Comparison of ENCODE assay signal across 10 cellular contexts in the genomic region with DNA sequence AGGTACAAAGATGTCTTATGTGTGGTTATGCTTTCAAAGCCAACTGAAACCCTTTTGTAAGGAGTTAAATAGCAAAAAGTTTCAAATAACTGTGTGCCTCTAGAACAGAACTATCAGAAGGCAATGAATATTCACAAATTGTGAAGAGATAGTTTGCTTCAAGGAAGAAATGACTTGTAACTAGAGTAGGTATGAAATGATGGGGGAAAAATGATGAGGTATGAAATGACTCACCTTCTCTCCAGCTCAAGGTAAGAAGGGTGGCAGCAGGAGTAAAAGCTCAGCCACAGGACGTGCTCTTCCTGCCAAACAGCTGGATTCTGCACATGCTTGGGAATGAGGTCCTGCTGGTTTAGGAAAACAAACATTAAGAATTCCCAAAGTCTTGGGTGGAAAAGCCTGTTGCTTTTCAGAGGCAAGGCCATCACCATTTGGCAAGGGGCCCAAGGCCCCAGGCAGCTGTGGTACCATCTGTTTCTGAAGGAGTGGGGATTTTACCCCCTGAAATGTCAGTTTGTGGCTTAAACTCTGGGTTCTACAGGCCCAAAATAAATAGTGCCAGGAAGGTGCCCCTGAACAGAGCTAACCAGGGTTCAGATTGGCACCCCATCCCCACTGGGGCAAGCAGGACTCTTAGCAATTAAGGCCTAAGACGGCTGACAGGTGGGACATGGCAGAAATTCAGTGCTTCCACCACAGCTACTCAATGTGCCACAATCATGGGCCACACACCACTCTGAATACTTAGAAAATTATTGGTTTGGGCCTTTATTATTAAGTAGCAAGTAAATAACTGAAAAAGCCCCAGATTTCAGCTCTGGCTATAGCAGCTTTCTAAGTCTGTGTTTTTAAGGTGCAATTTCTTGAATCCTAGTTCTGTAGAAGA. TPM values are rescaled to one million over a fixed set of nuclear protein-coding genes. Genes with fewer than 3 reads are reported as not detected.
DNase-seq lines count a peak whose midpoint lies in the region; ATAC-seq, FAIRE-seq and TF ChIP-seq lines count a peak whose summit lies in the region.
"Had no signal": no experiment of that assay in that cellular context is flagged by ENCODE, and none has a peak within 500 bp of the region (broad histone marks: within the 10 kb centered on the region; RNA-seq: fewer than 3 reads in every experiment).

No MANE protein-coding gene starts in this region.

- peak; percentile 53 for ATAC-seq in HG02884 (IDR thresholded peaks at IDR 0.05; ENCODE audit: unreplicated experiment)
- no peak for ATAC-seq in GM21717 (IDR thresholded peaks at IDR 0.05; ENCODE audit: unreplicated experiment)

- intact Hi-C loops in ovary (cut with DNase I) (loop anchor here in 1 of 4 donors (10.0 kb wide), 1 partner anchor 90 kb away; no protein-coding TSS in a partner anchor), posterior cingulate gyrus (cut with DNase I) (no loop called here)

- H3K36me3 ChIP-seq in ovary = no peaks in the 10 kb centered on the region

- no peak for TF ChIP-seq EP300 in ovary (IDR thresholded peaks at IDR 0.05)

- no peaks in the 10 kb centered on the region for H3K27me3 ChIP-seq in ovary

- no peak for TF ChIP-seq POLR2A in ovary (IDR thresholded peaks at IDR 0.05)

- H3K4me1 ChIP-seq in ovary (ENCODE audit: insufficient read depth) = peaks cover 8% of the 10 kb centered on the region

- peak overlapping the region in 1 of 2 donors; percentile 43 for H3K27ac ChIP-seq in ovary

- H3K4me3 ChIP-seq in ovary = no peak overlapping the region
- H3K4me3 ChIP-seq: thoracic aorta had no signal

- TF ChIP-seq CTCF in ovary (IDR thresholded peaks at IDR 0.05) = no peak

- H3K9me3 ChIP-seq in ovary = no peaks in the 10 kb centered on the region
- H3K9me3 ChIP-seq: thoracic aorta had no signal

- no peak for DNase-seq in GM18507 (ENCODE audit: extremely low spot score, insufficient read length, low read depth)
- DNase-seq in activated CD8-positive, alpha-beta memory T cell treated with anti-CD3 and anti-CD28 coated beads, Interleukin-2, amount 50 U/mL, for 48 hours = peak; percentile 68
- DNase-seq in ovary = peak; percentile 39 to 78 (median 60)
- DNase-seq in posterior cingulate gyrus = no peak
- no peak for DNase-seq in DMS153 (lab: John Stamatoyannopoulos, UW)
- no peak for DNase-seq in NCI-H1436 (lab: John Stamatoyannopoulos, UW)

- WGBS in ovary, 3 donors = 20 to 38% (median 29%) methylated on average over 2 of the region's 2 CpGs

- peak; percentile 66 for FAIRE-seq in GM18507 (lab: Jason Lieb, UNC)

RNA-seq across cellular contexts. Expression of a gene that starts 13.3 kb away (rescaled TPM):
- total RNA-seq in ovary = 100 to 1,000 TPM in 6 of 7 donors, 10 to 100 TPM in 1; 95.4 to 299 (median 170) TPM
- 100 to 1,000 TPM; 219 to 259 TPM for polyA plus RNA-seq in ovary

RNA-seq across cellular contexts. Expression of a gene that starts 16.6 kb away (rescaled TPM):
- under 1 TPM in 3 of 7 donors, not detected in 4; 0.15 to 0.23 (median 0.20) TPM for total RNA-seq in ovary
- polyA plus RNA-seq in ovary = 1 to 10 TPM in 1 of 2 donors, under 1 TPM in 1; 0.13 to 1.3 TPM
- total RNA-seq: cardiac septum, thoracic aorta had no signal

RNA-seq across cellular contexts. Expression of a gene that starts 44.2 kb away (rescaled TPM):
- total RNA-seq in ovary = 10 to 100 TPM in 5 of 7 donors, 1 to 10 TPM in 2; 6.0 to 29.9 (median 14.7) TPM
- 10 to 100 TPM in 1 of 2 donors, 1 to 10 TPM in 1; 8.7 to 15.8 TPM for polyA plus RNA-seq in ovary

Comparison
In these comparisons a context has a peak if more than half of its experiments do, and no peak if none do; other contexts are left out.
1. DNase-seq: peak in activated CD8-positive, alpha-beta memory T cell treated with anti-CD3 and anti-CD28 coated beads, Interleukin-2, amount 50 U/mL, for 48 hours (single experiment) and ovary (5 of 5); none in GM18507 (single experiment), posterior cingulate gyrus (0 of 10), DMS153 (single experiment) and NCI-H1436 (single experiment).